Comparison of ENCODE assay signal across 1 cellular context in the genomic region with DNA sequence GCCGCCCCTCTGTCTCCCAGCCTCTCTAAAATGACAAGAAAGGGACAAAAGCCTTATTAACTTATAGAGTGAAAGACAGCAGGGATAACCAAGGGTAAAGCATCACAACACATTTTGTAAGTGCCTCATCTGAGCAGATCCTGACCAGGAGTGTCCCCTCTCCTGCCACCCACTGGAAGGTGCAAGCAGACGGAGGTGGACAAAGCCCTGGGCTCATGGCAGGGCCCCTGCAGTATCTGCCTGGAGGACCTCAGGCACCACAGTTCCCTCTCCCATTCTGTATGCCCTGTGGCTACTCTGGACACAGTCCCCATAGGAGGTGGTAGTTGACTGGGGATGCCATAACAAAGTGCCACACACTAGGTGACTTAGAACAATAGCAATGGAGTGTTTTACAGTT.
TF ChIP-seq lines count a peak whose summit lies in the region.

No MANE protein-coding gene starts in this region.

TF ChIP-seq in HepG2, 621 proteins besides CTCF, POLR2A, EP300 and RAD21 (continued from another document):
- TF ChIP-seq, protein P1, sequence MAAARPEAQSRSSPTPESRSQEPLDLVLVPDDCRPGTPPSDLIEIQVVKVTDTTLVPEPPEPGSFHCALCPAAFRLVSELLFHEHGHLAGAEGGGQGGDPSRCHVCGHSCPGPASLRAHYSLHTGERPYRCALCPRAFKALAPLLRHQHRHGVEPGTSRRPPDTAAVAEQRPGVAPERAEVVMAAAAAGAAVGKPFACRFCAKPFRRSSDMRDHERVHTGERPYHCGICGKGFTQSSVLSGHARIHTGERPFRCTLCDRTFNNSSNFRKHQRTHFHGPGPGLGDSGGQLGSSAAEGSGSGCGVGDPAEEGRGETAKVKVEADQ (CRISPR knock-in tag; IDR thresholded peaks at IDR 0.05; ENCODE audit: borderline replicate concordance) = no peak
- TF ChIP-seq ZNF572 (CRISPR knock-in tag; IDR thresholded peaks at IDR 0.05) (no peak), PCBP2 (optimal IDR thresholded peaks at IDR 0.05; ENCODE audit: low read depth, low read length, poor library complexity, severe bottlenecking) (no peak), RELA (CRISPR knock-in tag; IDR thresholded peaks at IDR 0.05) (no peak), SETDB1 (CRISPR knock-in tag; IDR thresholded peaks at IDR 0.05; ENCODE audit: borderline replicate concordance) (no peak), SNRNP70 (IDR thresholded peaks at IDR 0.05; ENCODE audit: low read depth, low read length) (no peak), ZNF138 (CRISPR knock-in tag; IDR thresholded peaks at IDR 0.05; ENCODE audit: low read depth) (no peak), MBD4 (IDR thresholded peaks at IDR 0.05; ENCODE audit: borderline replicate concordance, low read length) (no peak), ZNF431 (CRISPR knock-in tag; IDR thresholded peaks at IDR 0.05; ENCODE audit: borderline replicate concordance, low read depth) (no peak), ZNF460 (CRISPR knock-in tag; IDR thresholded peaks at IDR 0.05; ENCODE audit: borderline replicate concordance) (no peak), TRIM24 (CRISPR knock-in tag; IDR thresholded peaks at IDR 0.05) (no peak)
- TF ChIP-seq, protein P2, sequence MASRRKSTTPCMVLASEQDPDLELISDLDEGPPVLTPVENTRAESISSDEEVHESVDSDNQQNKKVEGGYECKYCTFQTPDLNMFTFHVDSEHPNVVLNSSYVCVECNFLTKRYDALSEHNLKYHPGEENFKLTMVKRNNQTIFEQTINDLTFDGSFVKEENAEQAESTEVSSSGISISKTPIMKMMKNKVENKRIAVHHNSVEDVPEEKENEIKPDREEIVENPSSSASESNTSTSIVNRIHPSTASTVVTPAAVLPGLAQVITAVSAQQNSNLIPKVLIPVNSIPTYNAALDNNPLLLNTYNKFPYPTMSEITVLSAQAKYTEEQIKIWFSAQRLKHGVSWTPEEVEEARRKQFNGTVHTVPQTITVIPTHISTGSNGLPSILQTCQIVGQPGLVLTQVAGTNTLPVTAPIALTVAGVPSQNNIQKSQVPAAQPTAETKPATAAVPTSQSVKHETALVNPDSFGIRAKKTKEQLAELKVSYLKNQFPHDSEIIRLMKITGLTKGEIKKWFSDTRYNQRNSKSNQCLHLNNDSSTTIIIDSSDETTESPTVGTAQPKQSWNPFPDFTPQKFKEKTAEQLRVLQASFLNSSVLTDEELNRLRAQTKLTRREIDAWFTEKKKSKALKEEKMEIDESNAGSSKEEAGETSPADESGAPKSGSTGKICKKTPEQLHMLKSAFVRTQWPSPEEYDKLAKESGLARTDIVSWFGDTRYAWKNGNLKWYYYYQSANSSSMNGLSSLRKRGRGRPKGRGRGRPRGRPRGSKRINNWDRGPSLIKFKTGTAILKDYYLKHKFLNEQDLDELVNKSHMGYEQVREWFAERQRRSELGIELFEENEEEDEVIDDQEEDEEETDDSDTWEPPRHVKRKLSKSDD (CRISPR knock-in tag; IDR thresholded peaks at IDR 0.05; ENCODE audit: low read depth) = no peak
- TF ChIP-seq, protein P3, sequence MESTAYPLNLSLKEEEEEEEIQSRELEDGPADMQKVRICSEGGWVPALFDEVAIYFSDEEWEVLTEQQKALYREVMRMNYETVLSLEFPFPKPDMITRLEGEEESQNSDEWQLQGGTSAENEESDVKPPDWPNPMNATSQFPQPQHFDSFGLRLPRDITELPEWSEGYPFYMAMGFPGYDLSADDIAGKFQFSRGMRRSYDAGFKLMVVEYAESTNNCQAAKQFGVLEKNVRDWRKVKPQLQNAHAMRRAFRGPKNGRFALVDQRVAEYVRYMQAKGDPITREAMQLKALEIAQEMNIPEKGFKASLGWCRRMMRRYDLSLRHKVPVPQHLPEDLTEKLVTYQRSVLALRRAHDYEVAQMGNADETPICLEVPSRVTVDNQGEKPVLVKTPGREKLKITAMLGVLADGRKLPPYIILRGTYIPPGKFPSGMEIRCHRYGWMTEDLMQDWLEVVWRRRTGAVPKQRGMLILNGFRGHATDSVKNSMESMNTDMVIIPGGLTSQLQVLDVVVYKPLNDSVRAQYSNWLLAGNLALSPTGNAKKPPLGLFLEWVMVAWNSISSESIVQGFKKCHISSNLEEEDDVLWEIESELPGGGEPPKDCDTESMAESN (CRISPR knock-in tag; conservative IDR thresholded peaks at IDR 0.05) = no peak
- TF ChIP-seq, protein P4, sequence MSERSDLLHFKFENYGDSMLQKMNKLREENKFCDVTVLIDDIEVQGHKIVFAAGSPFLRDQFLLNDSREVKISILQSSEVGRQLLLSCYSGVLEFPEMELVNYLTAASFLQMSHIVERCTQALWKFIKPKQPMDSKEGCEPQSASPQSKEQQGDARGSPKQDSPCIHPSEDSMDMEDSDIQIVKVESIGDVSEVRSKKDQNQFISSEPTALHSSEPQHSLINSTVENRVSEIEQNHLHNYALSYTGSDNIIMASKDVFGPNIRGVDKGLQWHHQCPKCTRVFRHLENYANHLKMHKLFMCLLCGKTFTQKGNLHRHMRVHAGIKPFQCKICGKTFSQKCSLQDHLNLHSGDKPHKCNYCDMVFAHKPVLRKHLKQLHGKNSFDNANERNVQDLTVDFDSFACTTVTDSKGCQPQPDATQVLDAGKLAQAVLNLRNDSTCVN (CRISPR knock-in tag; IDR thresholded peaks at IDR 0.05; ENCODE audit: borderline replicate concordance) = no peak
